ENCODE assay signal across 10 cellular contexts in the genomic region with DNA sequence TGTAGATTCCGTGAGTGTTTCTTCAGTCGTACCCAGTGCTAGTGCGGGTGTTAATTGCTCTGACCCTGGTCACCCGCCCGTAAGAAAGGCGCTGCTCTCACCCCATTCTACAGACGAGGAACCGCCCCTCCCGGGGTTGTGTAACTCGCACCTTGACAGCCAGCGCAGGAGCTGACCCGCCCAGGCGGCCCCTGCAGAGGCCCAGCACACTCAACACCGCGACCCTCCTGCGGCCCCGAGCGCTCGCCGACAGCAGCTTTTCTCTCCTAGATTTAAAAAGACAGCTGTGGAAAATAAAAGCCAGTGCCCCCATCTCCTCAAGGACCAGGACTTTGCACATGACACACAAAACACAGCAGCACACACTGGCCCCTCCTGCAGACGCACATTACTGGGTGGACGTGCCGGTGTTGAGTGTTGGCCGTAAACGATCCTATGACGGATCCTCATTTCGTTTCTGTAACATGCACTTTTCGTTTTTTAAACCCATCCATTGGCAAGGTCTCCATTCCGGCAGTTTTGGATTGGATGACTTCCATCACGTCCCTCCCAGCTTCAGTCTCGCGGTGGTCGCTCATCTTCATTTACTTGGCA. TPM values are rescaled to one million over a fixed set of nuclear protein-coding genes. Genes with fewer than 3 reads are reported as not detected.
A peak's percentile ranks its signal among the peaks of the same experiment; 100 is the strongest.
DNase-seq lines count a peak whose midpoint lies in the region; ATAC-seq and TF ChIP-seq lines count a peak whose summit lies in the region.
"Had no signal": no experiment of that assay in that cellular context is flagged by ENCODE, and none has a peak within 500 bp of the region (broad histone marks: within the 10 kb centered on the region; RNA-seq: fewer than 3 reads in every experiment).

No MANE protein-coding gene starts in this region.

- H3K9me3 ChIP-seq in duodenal mucosa (ENCODE audit: control insufficient read depth in 1 of 2, low read length in 2 of 2) (no peaks in the 10 kb centered on the region), neural cell (ENCODE audit: low read length) (no peaks in the 10 kb centered on the region)
- H3K9me3 ChIP-seq: tibial nerve had no signal

- no peaks in the 10 kb centered on the region for H4K20me1 ChIP-seq in neural cell (ENCODE audit: insufficient read depth)

- DNase-seq in NCI-H82 (lab: John Stamatoyannopoulos, UW): peak; percentile 48
- no peak for DNase-seq in NCI-H82 treated with DMSO at 0.1 percent for 48 hours (lab: John Stamatoyannopoulos, UW; ENCODE audit: unreplicated experiment)
- peak; percentile 12 for DNase-seq in MV-4-11 (lab: John Stamatoyannopoulos, UW)
- no peak for DNase-seq in NCI-H1417 treated with DMSO at 0.1 percent for 48 hours (lab: John Stamatoyannopoulos, UW)

- H3K79me2 ChIP-seq in neural cell (replicated peaks; ENCODE audit: insufficient read depth, low read length): no peaks in the 10 kb centered on the region

- H3K9me2 ChIP-seq in neural cell (ENCODE audit: insufficient read depth, low read length): no peaks in the 10 kb centered on the region

- no peak overlapping the region for H3K4me2 ChIP-seq in neural cell (ENCODE audit: low read length)
- H3K4me2 ChIP-seq: KMS-11 had no signal

- H3K4me3 ChIP-seq in duodenal mucosa (ENCODE audit: low read depth in 1 of 2, low read length in 2 of 2): peak overlapping the region; percentile 22 to 28
- peak overlapping the region; percentile 62 for H3K4me3 ChIP-seq in neural cell (ENCODE audit: low read length)

- ATAC-seq in GM18870 (IDR thresholded peaks at IDR 0.05; ENCODE audit: unreplicated experiment) (no peak), HG02885 (IDR thresholded peaks at IDR 0.05; ENCODE audit: poor library complexity, unreplicated experiment) (no peak)

- H2AFZ ChIP-seq in neural cell (ENCODE audit: low read depth, low read length): no peak overlapping the region

- H3K9ac ChIP-seq in duodenal mucosa (ENCODE audit: low read depth in 1 of 2, low read length in 2 of 2) (no peak overlapping the region), neural cell (ENCODE audit: low read length) (no peak overlapping the region)
- H3K9ac ChIP-seq: KMS-11 had no signal

- no peak for TF ChIP-seq CTCF in neural cell (IDR thresholded peaks at IDR 0.05; ENCODE audit: poor library complexity, severe bottlenecking)

- no peaks in the 10 kb centered on the region for H3F3A ChIP-seq in neural cell (ENCODE audit: insufficient read depth, low read length, poor library complexity, severe bottlenecking)

- peaks cover 58 to 72% of the 10 kb centered on the region in 2 donors for H3K27me3 ChIP-seq in duodenal mucosa (ENCODE audit: control insufficient read depth in 1 of 2, insufficient read depth in 2 of 2, low read length in 2 of 2)
- H3K27me3 ChIP-seq in neural cell (ENCODE audit: insufficient read depth, low read depth, low read length): peaks cover 96% of the 10 kb centered on the region

- no peak for TF ChIP-seq RAD21 in neural cell (conservative IDR thresholded peaks at IDR 0.05)

- TF ChIP-seq EP300 in neural cell (conservative IDR thresholded peaks at IDR 0.05; ENCODE audit: poor library complexity, severe bottlenecking): no peak

- H3K4me1 ChIP-seq in duodenal mucosa (ENCODE audit: control insufficient read depth in 1 of 2, insufficient read depth in 2 of 2, low read length in 2 of 2): peaks cover 0 to 5% of the 10 kb centered on the region in 2 donors

- H3K27ac ChIP-seq in duodenal mucosa (ENCODE audit: low read depth, low read length) (no peak overlapping the region), neural cell (ENCODE audit: low read length) (no peak overlapping the region)
- H3K27ac ChIP-seq: KMS-11, tibial nerve had no signal

- H3K36me3 ChIP-seq in duodenal mucosa (ENCODE audit: control insufficient read depth in 1 of 2, insufficient read depth in 2 of 2, low read length in 2 of 2) (no peaks in the 10 kb centered on the region), neural cell (ENCODE audit: insufficient read depth, low read length) (no peaks in the 10 kb centered on the region)
- H3K36me3 ChIP-seq: tibial nerve had no signal

TF ChIP-seq in neural cell, 6 proteins besides CTCF, POLR2A, EP300 and RAD21:
- TF ChIP-seq, protein P1, sequence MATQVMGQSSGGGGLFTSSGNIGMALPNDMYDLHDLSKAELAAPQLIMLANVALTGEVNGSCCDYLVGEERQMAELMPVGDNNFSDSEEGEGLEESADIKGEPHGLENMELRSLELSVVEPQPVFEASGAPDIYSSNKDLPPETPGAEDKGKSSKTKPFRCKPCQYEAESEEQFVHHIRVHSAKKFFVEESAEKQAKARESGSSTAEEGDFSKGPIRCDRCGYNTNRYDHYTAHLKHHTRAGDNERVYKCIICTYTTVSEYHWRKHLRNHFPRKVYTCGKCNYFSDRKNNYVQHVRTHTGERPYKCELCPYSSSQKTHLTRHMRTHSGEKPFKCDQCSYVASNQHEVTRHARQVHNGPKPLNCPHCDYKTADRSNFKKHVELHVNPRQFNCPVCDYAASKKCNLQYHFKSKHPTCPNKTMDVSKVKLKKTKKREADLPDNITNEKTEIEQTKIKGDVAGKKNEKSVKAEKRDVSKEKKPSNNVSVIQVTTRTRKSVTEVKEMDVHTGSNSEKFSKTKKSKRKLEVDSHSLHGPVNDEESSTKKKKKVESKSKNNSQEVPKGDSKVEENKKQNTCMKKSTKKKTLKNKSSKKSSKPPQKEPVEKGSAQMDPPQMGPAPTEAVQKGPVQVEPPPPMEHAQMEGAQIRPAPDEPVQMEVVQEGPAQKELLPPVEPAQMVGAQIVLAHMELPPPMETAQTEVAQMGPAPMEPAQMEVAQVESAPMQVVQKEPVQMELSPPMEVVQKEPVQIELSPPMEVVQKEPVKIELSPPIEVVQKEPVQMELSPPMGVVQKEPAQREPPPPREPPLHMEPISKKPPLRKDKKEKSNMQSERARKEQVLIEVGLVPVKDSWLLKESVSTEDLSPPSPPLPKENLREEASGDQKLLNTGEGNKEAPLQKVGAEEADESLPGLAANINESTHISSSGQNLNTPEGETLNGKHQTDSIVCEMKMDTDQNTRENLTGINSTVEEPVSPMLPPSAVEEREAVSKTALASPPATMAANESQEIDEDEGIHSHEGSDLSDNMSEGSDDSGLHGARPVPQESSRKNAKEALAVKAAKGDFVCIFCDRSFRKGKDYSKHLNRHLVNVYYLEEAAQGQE (IDR thresholded peaks at IDR 0.05; ENCODE audit: borderline replicate concordance): no peak
- TF ChIP-seq EZH2 (IDR thresholded peaks at IDR 0.05; ENCODE audit: borderline replicate concordance, insufficient read depth, low read length, poor library complexity, severe bottlenecking): no peak
- no peak for TF ChIP-seq MXI1 (conservative IDR thresholded peaks at IDR 0.05; ENCODE audit: poor library complexity, severe bottlenecking)
- TF ChIP-seq TAF1 (IDR thresholded peaks at IDR 0.05; ENCODE audit: low read depth): no peak
- no peak for TF ChIP-seq POLR2AphosphoS5 (IDR thresholded peaks at IDR 0.05)
- TF ChIP-seq SMC3 (conservative IDR thresholded peaks at IDR 0.05; ENCODE audit: poor library complexity): no peak

RNA-seq across cellular contexts. Expression of a gene that starts 22.9 kb away (rescaled TPM):
- not detected in 2 replicates for polyA plus RNA-seq in neural cell
- not detected in 2 replicates for polyA minus RNA-seq in neural cell

RNA-seq across cellular contexts. Expression of a gene that starts 34.7 kb away (rescaled TPM):
- polyA plus RNA-seq in neural cell: 1.4 and 2.1 TPM in 2 replicates
- polyA minus RNA-seq in neural cell: 0.93 TPM in 1 of 2 replicates, not detected in the other

RNA-seq across cellular contexts. Expression of a gene that starts 39.4 kb away (rescaled TPM):
- not detected in 2 replicates for polyA plus RNA-seq in neural cell
- polyA minus RNA-seq in neural cell: not detected in 2 replicates

RNA-seq across cellular contexts. Expression of a gene that starts 52.7 kb away (rescaled TPM):
- polyA plus RNA-seq in neural cell: 32.1 and 37.7 TPM in 2 replicates
- 25.5 and 33.1 TPM in 2 replicates for polyA minus RNA-seq in neural cell

Comparison
In these comparisons a context has a peak if more than half of its experiments do, and no peak if none do; other contexts are left out.
1. DNase-seq: peak in NCI-H82 (single experiment) and MV-4-11 (single experiment); none in NCI-H82 treated with DMSO at 0.1 percent for 48 hours (single experiment) and NCI-H1417 treated with DMSO at 0.1 percent for 48 hours (single experiment).